ENCODE assay signal across 2 cellular contexts in genomic region chr20:17530716-17531536, GRCh38.
A peak's percentile ranks its signal among the peaks of the same experiment; 100 is the strongest.
TF ChIP-seq lines count a peak whose summit lies in the region.

Gene BFSP1 (minus strand): TSS chr20:17531379. CDS start chr20:17531329, 50 bp downstream.

TF ChIP-seq in A549, 52 proteins besides CTCF, POLR2A, EP300 and RAD21 (continued from another document and continues in another):
- TF ChIP-seq, protein P1, sequence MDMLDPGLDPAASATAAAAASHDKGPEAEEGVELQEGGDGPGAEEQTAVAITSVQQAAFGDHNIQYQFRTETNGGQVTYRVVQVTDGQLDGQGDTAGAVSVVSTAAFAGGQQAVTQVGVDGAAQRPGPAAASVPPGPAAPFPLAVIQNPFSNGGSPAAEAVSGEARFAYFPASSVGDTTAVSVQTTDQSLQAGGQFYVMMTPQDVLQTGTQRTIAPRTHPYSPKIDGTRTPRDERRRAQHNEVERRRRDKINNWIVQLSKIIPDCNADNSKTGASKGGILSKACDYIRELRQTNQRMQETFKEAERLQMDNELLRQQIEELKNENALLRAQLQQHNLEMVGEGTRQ (IDR thresholded peaks at IDR 0.05) = no peak
- TF ChIP-seq, protein P2, sequence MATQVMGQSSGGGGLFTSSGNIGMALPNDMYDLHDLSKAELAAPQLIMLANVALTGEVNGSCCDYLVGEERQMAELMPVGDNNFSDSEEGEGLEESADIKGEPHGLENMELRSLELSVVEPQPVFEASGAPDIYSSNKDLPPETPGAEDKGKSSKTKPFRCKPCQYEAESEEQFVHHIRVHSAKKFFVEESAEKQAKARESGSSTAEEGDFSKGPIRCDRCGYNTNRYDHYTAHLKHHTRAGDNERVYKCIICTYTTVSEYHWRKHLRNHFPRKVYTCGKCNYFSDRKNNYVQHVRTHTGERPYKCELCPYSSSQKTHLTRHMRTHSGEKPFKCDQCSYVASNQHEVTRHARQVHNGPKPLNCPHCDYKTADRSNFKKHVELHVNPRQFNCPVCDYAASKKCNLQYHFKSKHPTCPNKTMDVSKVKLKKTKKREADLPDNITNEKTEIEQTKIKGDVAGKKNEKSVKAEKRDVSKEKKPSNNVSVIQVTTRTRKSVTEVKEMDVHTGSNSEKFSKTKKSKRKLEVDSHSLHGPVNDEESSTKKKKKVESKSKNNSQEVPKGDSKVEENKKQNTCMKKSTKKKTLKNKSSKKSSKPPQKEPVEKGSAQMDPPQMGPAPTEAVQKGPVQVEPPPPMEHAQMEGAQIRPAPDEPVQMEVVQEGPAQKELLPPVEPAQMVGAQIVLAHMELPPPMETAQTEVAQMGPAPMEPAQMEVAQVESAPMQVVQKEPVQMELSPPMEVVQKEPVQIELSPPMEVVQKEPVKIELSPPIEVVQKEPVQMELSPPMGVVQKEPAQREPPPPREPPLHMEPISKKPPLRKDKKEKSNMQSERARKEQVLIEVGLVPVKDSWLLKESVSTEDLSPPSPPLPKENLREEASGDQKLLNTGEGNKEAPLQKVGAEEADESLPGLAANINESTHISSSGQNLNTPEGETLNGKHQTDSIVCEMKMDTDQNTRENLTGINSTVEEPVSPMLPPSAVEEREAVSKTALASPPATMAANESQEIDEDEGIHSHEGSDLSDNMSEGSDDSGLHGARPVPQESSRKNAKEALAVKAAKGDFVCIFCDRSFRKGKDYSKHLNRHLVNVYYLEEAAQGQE (IDR thresholded peaks at IDR 0.05) = no peak
- no peak for TF ChIP-seq FOSB (CRISPR knock-in tag; IDR thresholded peaks at IDR 0.05)
- no peak for TF ChIP-seq RARB (CRISPR knock-in tag; IDR thresholded peaks at IDR 0.05)
- peak; percentile 75 for TF ChIP-seq PHF8 (IDR thresholded peaks at IDR 0.05; ENCODE audit: borderline replicate concordance, low read depth)
- no peak for TF ChIP-seq ATOH8 (CRISPR knock-in tag; IDR thresholded peaks at IDR 0.05; ENCODE audit: low read depth)
- peak; percentile 31; the same call in 1 of the 2 replicates for TF ChIP-seq RFX5 (IDR thresholded peaks at IDR 0.05)
- TF ChIP-seq RNF2 (IDR thresholded peaks at IDR 0.05; ENCODE audit: borderline replicate concordance, low read depth) = no peak
- TF ChIP-seq, protein P3, sequence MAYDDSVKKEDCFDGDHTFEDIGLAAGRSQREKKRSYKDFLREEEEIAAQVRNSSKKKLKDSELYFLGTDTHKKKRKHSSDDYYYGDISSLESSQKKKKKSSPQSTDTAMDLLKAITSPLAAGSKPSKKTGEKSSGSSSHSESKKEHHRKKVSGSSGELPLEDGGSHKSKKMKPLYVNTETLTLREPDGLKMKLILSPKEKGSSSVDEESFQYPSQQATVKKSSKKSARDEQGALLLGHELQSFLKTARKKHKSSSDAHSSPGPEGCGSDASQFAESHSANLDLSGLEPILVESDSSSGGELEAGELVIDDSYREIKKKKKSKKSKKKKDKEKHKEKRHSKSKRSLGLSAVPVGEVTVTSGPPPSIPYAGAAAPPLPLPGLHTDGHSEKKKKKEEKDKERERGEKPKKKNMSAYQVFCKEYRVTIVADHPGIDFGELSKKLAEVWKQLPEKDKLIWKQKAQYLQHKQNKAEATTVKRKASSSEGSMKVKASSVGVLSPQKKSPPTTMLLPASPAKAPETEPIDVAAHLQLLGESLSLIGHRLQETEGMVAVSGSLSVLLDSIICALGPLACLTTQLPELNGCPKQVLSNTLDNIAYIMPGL (CRISPR knock-in tag; IDR thresholded peaks at IDR 0.05; ENCODE audit: borderline replicate concordance) = 0 out of 2 replicates have a peak, but pooled peaks have one; percentile 25
- TF ChIP-seq CBX8 (IDR thresholded peaks at IDR 0.05) = no peak
- TF ChIP-seq MAX (IDR thresholded peaks at IDR 0.05) = peak; percentile 81
- TF ChIP-seq ZSCAN20 (CRISPR knock-in tag; IDR thresholded peaks at IDR 0.05) = no peak
- peak; percentile 34; the same call in 1 of the 2 replicates for TF ChIP-seq HOXB13 (CRISPR knock-in tag; IDR thresholded peaks at IDR 0.05; ENCODE audit: low read depth)
- no peak for TF ChIP-seq SREBF2 (IDR thresholded peaks at IDR 0.05)
- TF ChIP-seq FOSL2 (IDR thresholded peaks at IDR 0.05) = no peak
- TF ChIP-seq FOSL2 (CRISPR knock-in tag; IDR thresholded peaks at IDR 0.05) = peak; percentile 35; the same call in 1 of the 2 replicates
- TF ChIP-seq MYC (IDR thresholded peaks at IDR 0.05; ENCODE audit: borderline replicate concordance, low read length) = peak; percentile 17; the same call in 1 of the 2 replicates
- no peak for TF ChIP-seq JUNB (IDR thresholded peaks at IDR 0.05)
- TF ChIP-seq GATA3 (IDR thresholded peaks at IDR 0.05; ENCODE audit: borderline replicate concordance) = 0 out of 2 replicates have a peak, but pooled peaks have one; percentile 14
- TF ChIP-seq TFCP2L1 (CRISPR knock-in tag; IDR thresholded peaks at IDR 0.05) = no peak
- TF ChIP-seq MAFK (IDR thresholded peaks at IDR 0.05; ENCODE audit: partially characterized antibody) = no peak
- no peak for TF ChIP-seq KDM5A (IDR thresholded peaks at IDR 0.05)
- TF ChIP-seq NPAS2 (CRISPR knock-in tag; IDR thresholded peaks at IDR 0.05; ENCODE audit: borderline replicate concordance) = no peak
- TF ChIP-seq MAZ (IDR thresholded peaks at IDR 0.05; ENCODE audit: borderline replicate concordance, low read depth, low read length) = no peak
- TF ChIP-seq ZC3H11A (IDR thresholded peaks at IDR 0.05) = no peak
- no peak for TF ChIP-seq ZNF302 (CRISPR knock-in tag; IDR thresholded peaks at IDR 0.05)
- no peak; the same call in 1 of the 2 replicates for TF ChIP-seq FOXS1 (CRISPR knock-in tag; IDR thresholded peaks at IDR 0.05)
- TF ChIP-seq POLR2AphosphoS2 (conservative IDR thresholded peaks at IDR 0.05; ENCODE audit: low read length) = no peak
- TF ChIP-seq, protein P4, sequence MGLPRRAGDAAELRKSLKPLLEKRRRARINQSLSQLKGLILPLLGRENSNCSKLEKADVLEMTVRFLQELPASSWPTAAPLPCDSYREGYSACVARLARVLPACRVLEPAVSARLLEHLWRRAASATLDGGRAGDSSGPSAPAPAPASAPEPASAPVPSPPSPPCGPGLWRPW (IDR thresholded peaks at IDR 0.05) = no peak
- no peak for TF ChIP-seq NFE2L2 (conservative IDR thresholded peaks at IDR 0.05; ENCODE audit: low read length)
- TF ChIP-seq HOXB5 (CRISPR knock-in tag; IDR thresholded peaks at IDR 0.05) = peak; percentile 73; the same call in 1 of the 2 replicates
- TF ChIP-seq SMC3 (IDR thresholded peaks at IDR 0.05) = no peak
- TF ChIP-seq EHF (CRISPR knock-in tag; IDR thresholded peaks at IDR 0.05) = no peak

TF ChIP-seq in HepG2, 621 proteins besides CTCF, POLR2A, EP300 and RAD21 (continued from another document and continues in another):
- TF ChIP-seq ZNF225 (CRISPR knock-in tag; IDR thresholded peaks at IDR 0.05) (peak; percentile 77), TAF15 (IDR thresholded peaks at IDR 0.05; ENCODE audit: low read depth, low read length, poor library complexity, severe bottlenecking) (no peak), ZNF431 (CRISPR knock-in tag; IDR thresholded peaks at IDR 0.05; ENCODE audit: borderline replicate concordance, low read depth) (no peak), SNAI1 (CRISPR knock-in tag; IDR thresholded peaks at IDR 0.05; ENCODE audit: borderline replicate concordance) (no peak), ASH2L (IDR thresholded peaks at IDR 0.05; ENCODE audit: insufficient read length, low read depth, low read length) (peak; percentile 43), ZNF660 (CRISPR knock-in tag; IDR thresholded peaks at IDR 0.05; ENCODE audit: borderline replicate concordance, low read depth) (no peak), ZNF597 (CRISPR knock-in tag; IDR thresholded peaks at IDR 0.05) (no peak), ZBTB34 (CRISPR knock-in tag; IDR thresholded peaks at IDR 0.05) (peak; percentile 58; the same call in 1 of the 2 replicates), ZNF570 (CRISPR knock-in tag; IDR thresholded peaks at IDR 0.05; ENCODE audit: borderline replicate concordance) (no peak), RBFOX2 (IDR thresholded peaks at IDR 0.05; ENCODE audit: low read depth, low read length) (peak; percentile 41; the same call in 1 of the 2 replicates), ZZZ3 (CRISPR knock-in tag; IDR thresholded peaks at IDR 0.05; ENCODE audit: borderline replicate concordance) (no peak), ZNF142 (CRISPR knock-in tag; IDR thresholded peaks at IDR 0.05) (peak; percentile 78; the same call in 1 of the 2 replicates), ZSCAN21 (CRISPR knock-in tag; IDR thresholded peaks at IDR 0.05; ENCODE audit: borderline replicate concordance) (no peak; the same call in 1 of the 2 replicates), ZNF264 (CRISPR knock-in tag; IDR thresholded peaks at IDR 0.05) (peak; percentile 63; the same call in 1 of the 2 replicates), SP140L (CRISPR knock-in tag; IDR thresholded peaks at IDR 0.05; ENCODE audit: borderline replicate concordance) (no peak), SP1 (IDR thresholded peaks at IDR 0.05) (no peak), SP1 (CRISPR knock-in tag; IDR thresholded peaks at IDR 0.05) (no peak), PLRG1 (conservative IDR thresholded peaks at IDR 0.05) (no peak), ZNF343 (CRISPR knock-in tag; IDR thresholded peaks at IDR 0.05) (no peak)
- TF ChIP-seq, protein P5, sequence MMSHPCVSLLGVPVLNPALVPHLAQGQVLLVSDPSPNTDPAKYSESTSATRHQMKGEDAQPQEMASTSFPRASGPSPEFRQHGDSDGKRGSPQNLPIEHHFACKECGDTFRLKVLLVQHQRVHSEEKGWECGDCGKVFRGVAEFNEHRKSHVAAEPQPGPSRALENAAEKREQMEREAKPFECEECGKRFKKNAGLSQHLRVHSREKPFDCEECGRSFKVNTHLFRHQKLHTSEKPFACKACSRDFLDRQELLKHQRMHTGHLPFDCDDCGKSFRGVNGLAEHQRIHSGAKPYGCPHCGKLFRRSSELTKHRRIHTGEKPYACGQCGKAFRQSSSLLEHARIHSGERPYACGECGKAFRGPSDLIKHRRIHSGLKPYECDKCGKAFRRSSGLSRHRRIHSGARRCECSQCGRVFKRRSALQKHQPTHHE (CRISPR knock-in tag; IDR thresholded peaks at IDR 0.05; ENCODE audit: borderline replicate concordance) = no peak
